Comparison of ENCODE assay signal across 20 cellular contexts in genomic region chr1:197331565-197331964, GRCh38.
DNase-seq lines count a peak whose midpoint lies in the region; ATAC-seq, FAIRE-seq and TF ChIP-seq lines count a peak whose summit lies in the region.
"Had no signal": no experiment of that assay in that cellular context is flagged by ENCODE, and none has a peak within 500 bp of the region (broad histone marks: within the 10 kb centered on the region; RNA-seq: fewer than 3 reads in every experiment).

No MANE protein-coding gene starts in this region.

- H3K18ac ChIP-seq in IMR-90 (ENCODE audit: low read depth, low read length): no peak overlapping the region

- H3K4ac ChIP-seq in IMR-90 (ENCODE audit: low read depth, low read length): no peak overlapping the region

- intact Hi-C loops in IMR-90 (cut with micrococcal nuclease): no loop called here
- intact Hi-C loops in K562 (cut with micrococcal nuclease): loop anchor here (10.0 kb wide), 1 partner anchor 593 kb away; no protein-coding TSS in a partner anchor

- H2AK9ac ChIP-seq in IMR-90 (replicated peaks; ENCODE audit: low read depth, low read length, poor library complexity): no peak overlapping the region

- no peak overlapping the region for H3K23ac ChIP-seq in IMR-90 (ENCODE audit: low read depth, low read length)

- H3K27ac ChIP-seq in IMR-90 (ENCODE audit: insufficient read depth, low read length) (no peak overlapping the region), K562 (ENCODE audit: extremely low read depth, low read depth, low read length) (no peak overlapping the region), MM.1S (ENCODE audit: low read length) (no peak overlapping the region)
- H3K27ac ChIP-seq: A549; BLaER1 treated with 17β-estradiol and CSF1 and Interleukin-3, amounts not matched to agents 10 nM and 100 nM; C4-2B had no signal

- H3K27me3 ChIP-seq in IMR-90 (ENCODE audit: control insufficient read depth, insufficient read depth, low read length) (peaks cover 6% of the 10 kb centered on the region), K562 (ENCODE audit: control insufficient read depth in 2 of 2, insufficient read depth in 2 of 2, low read length in 2 of 2) (no peaks in the 10 kb centered on the region), MM.1S (replicated peaks; ENCODE audit: insufficient read depth, low read length) (no peaks in the 10 kb centered on the region)
- H3K27me3 ChIP-seq: BLaER1 treated with 17β-estradiol and CSF1 and Interleukin-3, amounts not matched to agents 10 nM and 100 nM had no signal

- CTCF ChIA-PET in IMR-90 (lab: Yijun Ruan, JAX): interaction anchor here (0.7 kb wide), 1 partner anchor 25 kb away, joined by 3 read pairs; no protein-coding TSS in a partner anchor
- CTCF ChIA-PET in K562 (lab: Yijun Ruan, JAX; ENCODE audit: low intra/inter-chr PET ratio): no interaction called here

- no peak overlapping the region for H3K56ac ChIP-seq in IMR-90 (ENCODE audit: extremely low read depth, insufficient read depth, low read length)

- BruUV-seq in IMR-90 (replicated peaks; lab: Mats Ljungman, UMichigan): no TSS peak
- no TSS peak for BruUV-seq in K562 (replicated peaks; lab: Mats Ljungman, UMichigan)

- no peak overlapping the region for H2AK5ac ChIP-seq in IMR-90 (ENCODE audit: low read depth, low read length)

- no peak overlapping the region for H3K9ac ChIP-seq in IMR-90 (ENCODE audit: low read depth, low read length)
- H3K9ac ChIP-seq in K562 (ENCODE audit: insufficient read depth in 1 of 2, low read depth in 2 of 2, low read length in 2 of 2): no peak overlapping the region
- H3K9ac ChIP-seq in MM.1S (ENCODE audit: low read length): no peak overlapping the region
- H3K9ac ChIP-seq: BLaER1 treated with 17β-estradiol and CSF1 and Interleukin-3, amounts not matched to agents 10 nM and 100 nM had no signal

- TF ChIP-seq EP300 in K562 (IDR thresholded peaks at IDR 0.05; ENCODE audit: low read length): no peak

- no peak overlapping the region for H3K4me2 ChIP-seq in IMR-90 (ENCODE audit: low read depth, low read length)
- H3K4me2 ChIP-seq in K562 (ENCODE audit: insufficient read depth, low read length): no peak overlapping the region
- H3K4me2 ChIP-seq in MM.1S (ENCODE audit: low read depth, low read length): no peak overlapping the region
- H3K4me2 ChIP-seq: A549; BLaER1 treated with 17β-estradiol and CSF1 and Interleukin-3, amounts not matched to agents 10 nM and 100 nM had no signal

- no peak for DNase-seq in IMR-90
- DNase-seq in K562 (ENCODE audit: extremely low read depth in 1 of 4, low spot score in 3 of 4): no peak
- DNase-seq in MM.1S: no peak
- DNase-seq in stimulated activated naive CD4-positive, alpha-beta T cell (lab: John Stamatoyannopoulos, UW): no peak
- DNase-seq: 8988T; AML-193; Caco-2; Calu3; CD4-positive, alpha-beta T cell; CD8-positive, alpha-beta T cell; DMS79 treated with DMSO at 0.1 percent for 48 hours; GF-D8 had no signal

- dilution Hi-C loops in IMR-90 (cut with HindIII; ENCODE audit: low sequenced_read_pairs, unreplicated experiment): no loop called here

- in situ Hi-C loops in IMR-90 (cut with MboI; ENCODE audit: low sequenced_read_pairs) (no loop called here), K562 (cut with MboI) (no loop called here)

- no peaks in the 10 kb centered on the region for H3K79me1 ChIP-seq in IMR-90 (ENCODE audit: low read depth in 1 of 2, low read length in 2 of 2)

- no peak overlapping the region for H4K8ac ChIP-seq in IMR-90 (ENCODE audit: low read depth in 2 of 2, low read length in 2 of 2)

- H3K4me3 ChIP-seq in IMR-90 (ENCODE audit: insufficient read depth, low read depth, low read length) (no peak overlapping the region), K562 (no peak overlapping the region), MM.1S (ENCODE audit: low read length) (no peak overlapping the region)
- H3K4me3 ChIP-seq: A549; BLaER1 treated with 17β-estradiol and CSF1 and Interleukin-3, amounts not matched to agents 10 nM and 100 nM had no signal

- no peaks in the 10 kb centered on the region for H3K9me2 ChIP-seq in MM.1S (replicated peaks; ENCODE audit: insufficient read depth, low read length)

- WGBS in IMR-90 (ENCODE audit: extremely low coverage in 2 of 2, insufficient read length in 1 of 2), 2 experiments: no CpG with 5 or more reads among the region's 5 CpGs
- 4% methylated on average over 5 of the region's 5 CpGs for WGBS in K562 (ENCODE audit: insufficient coverage, low coverage, missing lambda C conversion rate)

- POLR2A ChIA-PET in IMR-90 (lab: Charles Lee; ENCODE audit: unreplicated experiment) (interaction anchor here (0.7 kb wide), 1 partner anchor 303 kb away, joined by 3 read pairs; no protein-coding TSS in a partner anchor), K562 (lab: Yijun Ruan, JAX) (interaction anchor here (1.1 kb wide), 1 partner anchor 8 kb away, joined by 3 read pairs; no protein-coding TSS in a partner anchor)

- H3F3A ChIP-seq in MM.1S (ENCODE audit: insufficient read depth, low read length): no peaks in the 10 kb centered on the region

- no peak overlapping the region for H2AFZ ChIP-seq in IMR-90 (replicated peaks; ENCODE audit: low read length, poor library complexity)
- H2AFZ ChIP-seq in K562 (ENCODE audit: low read depth, low read length): no peak overlapping the region
- no peak overlapping the region for H2AFZ ChIP-seq in MM.1S (ENCODE audit: low read length)

- TF ChIP-seq RAD21 in IMR-90 (IDR thresholded peaks at IDR 0.05; ENCODE audit: low read length) (no peak), K562 (CRISPR knock-in tag; conservative IDR thresholded peaks at IDR 0.05 in 1 of 2, IDR thresholded peaks at IDR 0.05 in 1 of 2) (no peak)

- FAIRE-seq in A204.1 (lab: Jason Lieb, UNC): peak; percentile 3
- no peak for FAIRE-seq in K562 (lab: Jason Lieb, UNC)
- FAIRE-seq: A549, D721Med, G401.6, GM12891, GM19239 had no signal

- no peak overlapping the region for H4K91ac ChIP-seq in IMR-90 (ENCODE audit: insufficient read depth, low read depth, low read length)

- H3K9me1 ChIP-seq in IMR-90 (ENCODE audit: insufficient read depth, low read length): no peaks in the 10 kb centered on the region
- H3K9me1 ChIP-seq in K562 (ENCODE audit: control insufficient read depth, insufficient read depth, low read length): no peaks in the 10 kb centered on the region

- H3K9me3 ChIP-seq in IMR-90 (ENCODE audit: control insufficient read depth, insufficient read depth, low read length) (no peaks in the 10 kb centered on the region), K562 (replicated peaks; ENCODE audit: control insufficient read depth, insufficient read depth, low read depth, low read length) (no peaks in the 10 kb centered on the region), MM.1S (replicated peaks; ENCODE audit: insufficient read depth, low read length) (no peaks in the 10 kb centered on the region)
- H3K9me3 ChIP-seq: A549; BLaER1 treated with 17β-estradiol and CSF1 and Interleukin-3, amounts not matched to agents 10 nM and 100 nM; Caco-2 had no signal

- H3K36me3 ChIP-seq in IMR-90 (ENCODE audit: control insufficient read depth, insufficient read depth, low read length) (no peaks in the 10 kb centered on the region), K562 (ENCODE audit: control insufficient read depth, insufficient read depth, low read length) (no peaks in the 10 kb centered on the region), MM.1S (replicated peaks; ENCODE audit: insufficient read depth, low read length) (no peaks in the 10 kb centered on the region)
- H3K36me3 ChIP-seq: BLaER1 treated with 17β-estradiol and CSF1 and Interleukin-3, amounts not matched to agents 10 nM and 100 nM had no signal

- ATAC-seq in IMR-90 (ENCODE audit: low read depth) (no peak), K562 (no peak)
- ATAC-seq: A549; CD8-positive, alpha-beta T cell had no signal

- H2BK15ac ChIP-seq in IMR-90 (ENCODE audit: low read depth, low read length): no peak overlapping the region

- no peak overlapping the region for H4K5ac ChIP-seq in IMR-90 (ENCODE audit: low read depth, low read length)

- no peak overlapping the region for H2BK5ac ChIP-seq in IMR-90 (ENCODE audit: low read depth, low read length, poor library complexity, severe bottlenecking)

- H3K79me2 ChIP-seq in K562 (ENCODE audit: control insufficient read depth, insufficient read depth, low read length) (no peaks in the 10 kb centered on the region), MM.1S (ENCODE audit: low read length) (no peaks in the 10 kb centered on the region)

- TF ChIP-seq CTCF in IMR-90 (conservative IDR thresholded peaks at IDR 0.05; ENCODE audit: low read depth, low read length) (no peak), K562 (IDR thresholded peaks at IDR 0.05 in 2 of 3, conservative IDR thresholded peaks at IDR 0.05 in 1 of 3; ENCODE audit: insufficient read depth in 2 of 3, low read depth in 1 of 3, low read length in 3 of 3) (no peak), MM.1S (IDR thresholded peaks at IDR 0.05; ENCODE audit: low read length) (no peak)

- H3K14ac ChIP-seq in IMR-90 (replicated peaks; ENCODE audit: low read depth, low read length): no peak overlapping the region

- H4K20me1 ChIP-seq in IMR-90 (ENCODE audit: insufficient read depth, low read length): no peaks in the 10 kb centered on the region
- no peaks in the 10 kb centered on the region for H4K20me1 ChIP-seq in K562 (replicated peaks; ENCODE audit: control insufficient read depth, insufficient read depth, low read length)
- H4K20me1 ChIP-seq in MM.1S (ENCODE audit: insufficient read depth, low read length): no peaks in the 10 kb centered on the region
- H4K20me1 ChIP-seq: BLaER1 treated with 17β-estradiol and CSF1 and Interleukin-3, amounts not matched to agents 10 nM and 100 nM had no signal

- H2BK20ac ChIP-seq in IMR-90 (ENCODE audit: low read depth, low read length): no peak overlapping the region

- TF ChIP-seq POLR2A in IMR-90 (IDR thresholded peaks at IDR 0.05; ENCODE audit: low read depth, low read length) (no peak), K562 (conservative IDR thresholded peaks at IDR 0.05) (no peak)

- H3K4me1 ChIP-seq in IMR-90 (ENCODE audit: control insufficient read depth, insufficient read depth, low read length): no peaks in the 10 kb centered on the region
- H3K4me1 ChIP-seq in K562 (replicated peaks in 1 of 2; ENCODE audit: control insufficient read depth in 2 of 2, insufficient read depth in 2 of 2, low read length in 2 of 2): no peaks in the 10 kb centered on the region
- H3K4me1 ChIP-seq in MM.1S (ENCODE audit: low read length): no peaks in the 10 kb centered on the region
- H3K4me1 ChIP-seq: A549; BLaER1 treated with 17β-estradiol and CSF1 and Interleukin-3, amounts not matched to agents 10 nM and 100 nM; Caco-2 had no signal

- no peak overlapping the region for H2BK120ac ChIP-seq in IMR-90 (ENCODE audit: low read depth, low read length)

TF ChIP-seq in IMR-90, 13 proteins besides CTCF, POLR2A, EP300 and RAD21:
- TF ChIP-seq CEBPB (IDR thresholded peaks at IDR 0.05; ENCODE audit: low read depth, low read length) (peak; percentile 28; the same call in 1 of the 2 replicates), RFX5 (IDR thresholded peaks at IDR 0.05; ENCODE audit: low read depth, low read length) (no peak)
